ENCODE assay signal across 3 cellular contexts in the genomic region with DNA sequence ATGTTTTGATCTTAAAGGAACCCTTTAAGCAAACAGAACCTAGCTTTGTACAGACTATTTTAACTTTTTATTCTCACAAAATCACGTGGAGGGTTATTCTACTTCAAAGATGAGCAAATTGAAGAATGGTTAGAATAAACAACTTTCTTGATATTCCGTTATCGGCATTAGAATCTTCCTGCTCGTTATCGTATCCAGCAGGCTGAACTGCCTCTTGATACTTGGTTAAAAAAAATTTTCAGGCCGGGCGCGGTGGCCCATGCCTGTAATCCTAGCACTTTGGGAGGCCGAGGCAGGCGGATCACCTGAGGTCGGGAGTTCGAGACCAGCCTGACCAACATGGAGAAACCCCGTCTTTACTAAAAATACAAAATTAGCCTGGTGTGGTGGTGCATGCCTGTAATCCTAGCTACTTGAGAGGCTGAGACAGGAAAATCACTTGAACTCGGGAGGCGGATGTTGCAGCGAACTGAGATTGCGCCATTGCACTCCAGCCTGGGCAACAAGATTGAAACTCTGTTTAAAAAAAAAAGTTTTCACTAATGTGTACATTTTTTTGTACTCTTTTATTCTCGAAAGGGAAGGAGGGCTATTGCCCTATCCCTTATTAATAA.
TF ChIP-seq lines count a peak whose summit lies in the region.
"Not testable (repeated sequence)": the region's sequence is repeated elsewhere in the genome, so short reads cannot be mapped to it uniquely, and the experiment has no call there.

No MANE protein-coding gene starts in this region.

TF ChIP-seq in A549, 52 proteins besides CTCF, POLR2A, EP300 and RAD21:
- TF ChIP-seq TFCP2L1 (CRISPR knock-in tag; IDR thresholded peaks at IDR 0.05), result peak; percentile 92
- TF ChIP-seq RARB (CRISPR knock-in tag; IDR thresholded peaks at IDR 0.05), result peak; percentile 79
- peak; percentile 41 for TF ChIP-seq CHD2 (IDR thresholded peaks at IDR 0.05; ENCODE audit: low read length, partially characterized antibody)
- peak; percentile 94 for TF ChIP-seq ZSCAN20 (CRISPR knock-in tag; IDR thresholded peaks at IDR 0.05)
- peak; percentile 97 for TF ChIP-seq FOSB (CRISPR knock-in tag; IDR thresholded peaks at IDR 0.05)
- peak; percentile 92 for TF ChIP-seq POLR2AphosphoS2 (conservative IDR thresholded peaks at IDR 0.05; ENCODE audit: low read length)
- TF ChIP-seq HOXA7 (CRISPR knock-in tag; IDR thresholded peaks at IDR 0.05), result peak; percentile 99
- peak; percentile 69; the same call in 1 of the 2 replicates for TF ChIP-seq EHF (CRISPR knock-in tag; IDR thresholded peaks at IDR 0.05)
- TF ChIP-seq, protein P1, sequence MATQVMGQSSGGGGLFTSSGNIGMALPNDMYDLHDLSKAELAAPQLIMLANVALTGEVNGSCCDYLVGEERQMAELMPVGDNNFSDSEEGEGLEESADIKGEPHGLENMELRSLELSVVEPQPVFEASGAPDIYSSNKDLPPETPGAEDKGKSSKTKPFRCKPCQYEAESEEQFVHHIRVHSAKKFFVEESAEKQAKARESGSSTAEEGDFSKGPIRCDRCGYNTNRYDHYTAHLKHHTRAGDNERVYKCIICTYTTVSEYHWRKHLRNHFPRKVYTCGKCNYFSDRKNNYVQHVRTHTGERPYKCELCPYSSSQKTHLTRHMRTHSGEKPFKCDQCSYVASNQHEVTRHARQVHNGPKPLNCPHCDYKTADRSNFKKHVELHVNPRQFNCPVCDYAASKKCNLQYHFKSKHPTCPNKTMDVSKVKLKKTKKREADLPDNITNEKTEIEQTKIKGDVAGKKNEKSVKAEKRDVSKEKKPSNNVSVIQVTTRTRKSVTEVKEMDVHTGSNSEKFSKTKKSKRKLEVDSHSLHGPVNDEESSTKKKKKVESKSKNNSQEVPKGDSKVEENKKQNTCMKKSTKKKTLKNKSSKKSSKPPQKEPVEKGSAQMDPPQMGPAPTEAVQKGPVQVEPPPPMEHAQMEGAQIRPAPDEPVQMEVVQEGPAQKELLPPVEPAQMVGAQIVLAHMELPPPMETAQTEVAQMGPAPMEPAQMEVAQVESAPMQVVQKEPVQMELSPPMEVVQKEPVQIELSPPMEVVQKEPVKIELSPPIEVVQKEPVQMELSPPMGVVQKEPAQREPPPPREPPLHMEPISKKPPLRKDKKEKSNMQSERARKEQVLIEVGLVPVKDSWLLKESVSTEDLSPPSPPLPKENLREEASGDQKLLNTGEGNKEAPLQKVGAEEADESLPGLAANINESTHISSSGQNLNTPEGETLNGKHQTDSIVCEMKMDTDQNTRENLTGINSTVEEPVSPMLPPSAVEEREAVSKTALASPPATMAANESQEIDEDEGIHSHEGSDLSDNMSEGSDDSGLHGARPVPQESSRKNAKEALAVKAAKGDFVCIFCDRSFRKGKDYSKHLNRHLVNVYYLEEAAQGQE (IDR thresholded peaks at IDR 0.05), result peak; percentile 56
- peak in 1 of 2 experiments; percentile 32; a peak in 2 of 4 replicates for TF ChIP-seq CEBPB (IDR thresholded peaks at IDR 0.05)
- TF ChIP-seq, protein P2, sequence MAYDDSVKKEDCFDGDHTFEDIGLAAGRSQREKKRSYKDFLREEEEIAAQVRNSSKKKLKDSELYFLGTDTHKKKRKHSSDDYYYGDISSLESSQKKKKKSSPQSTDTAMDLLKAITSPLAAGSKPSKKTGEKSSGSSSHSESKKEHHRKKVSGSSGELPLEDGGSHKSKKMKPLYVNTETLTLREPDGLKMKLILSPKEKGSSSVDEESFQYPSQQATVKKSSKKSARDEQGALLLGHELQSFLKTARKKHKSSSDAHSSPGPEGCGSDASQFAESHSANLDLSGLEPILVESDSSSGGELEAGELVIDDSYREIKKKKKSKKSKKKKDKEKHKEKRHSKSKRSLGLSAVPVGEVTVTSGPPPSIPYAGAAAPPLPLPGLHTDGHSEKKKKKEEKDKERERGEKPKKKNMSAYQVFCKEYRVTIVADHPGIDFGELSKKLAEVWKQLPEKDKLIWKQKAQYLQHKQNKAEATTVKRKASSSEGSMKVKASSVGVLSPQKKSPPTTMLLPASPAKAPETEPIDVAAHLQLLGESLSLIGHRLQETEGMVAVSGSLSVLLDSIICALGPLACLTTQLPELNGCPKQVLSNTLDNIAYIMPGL (CRISPR knock-in tag; IDR thresholded peaks at IDR 0.05; ENCODE audit: borderline replicate concordance), result peak; percentile 68
- TF ChIP-seq HOXB5 (CRISPR knock-in tag; IDR thresholded peaks at IDR 0.05), result peak; percentile 64
- peak; percentile 98 for TF ChIP-seq TP53 (CRISPR knock-in tag; IDR thresholded peaks at IDR 0.05)
- TF ChIP-seq, protein P3, sequence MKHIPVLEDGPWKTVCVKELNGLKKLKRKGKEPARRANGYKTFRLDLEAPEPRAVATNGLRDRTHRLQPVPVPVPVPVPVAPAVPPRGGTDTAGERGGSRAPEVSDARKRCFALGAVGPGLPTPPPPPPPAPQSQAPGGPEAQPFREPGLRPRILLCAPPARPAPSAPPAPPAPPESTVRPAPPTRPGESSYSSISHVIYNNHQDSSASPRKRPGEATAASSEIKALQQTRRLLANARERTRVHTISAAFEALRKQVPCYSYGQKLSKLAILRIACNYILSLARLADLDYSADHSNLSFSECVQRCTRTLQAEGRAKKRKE (CRISPR knock-in tag; IDR thresholded peaks at IDR 0.05; ENCODE audit: low read depth), result 0 out of 2 replicates have a peak, but pooled peaks have one; percentile 33

TF ChIP-seq in HCT116, 20 proteins besides CTCF, POLR2A, EP300 and RAD21:
- TF ChIP-seq POLR2AphosphoS5 (IDR thresholded peaks at IDR 0.05; ENCODE audit: low read depth, low read length), result peak; percentile 7; the same call in 1 of the 2 replicates

TF ChIP-seq in K562, 482 proteins besides CTCF, POLR2A, EP300 and RAD21:
- TF ChIP-seq SIN3A (IDR thresholded peaks at IDR 0.05; ENCODE audit: borderline replicate concordance in 2 of 2, control insufficient read depth in 1 of 2, low read depth in 2 of 2, low read length in 2 of 2) (peak in 1 of 2 experiments; percentile 46; a peak in 1 of 4 replicates), ADNP (tag; IDR thresholded peaks at IDR 0.05) (peak; percentile 61; the same call in 1 of the 2 replicates), ZFX (CRISPR knock-in tag; IDR thresholded peaks at IDR 0.05) (0 out of 2 replicates have a peak, but pooled peaks have one; percentile 12), PML (IDR thresholded peaks at IDR 0.05; ENCODE audit: low read length) (0 out of 2 replicates have a peak, but pooled peaks have one; percentile 3), POLR2AphosphoS5 (IDR thresholded peaks at IDR 0.05; ENCODE audit: control insufficient read depth, insufficient read depth, low read depth, low read length) (peak; percentile 29; the same call in 1 of the 2 replicates), CEBPB (tag; IDR thresholded peaks at IDR 0.05) (peak; percentile 55; the same call in 1 of the 2 replicates), CEBPG (tag; conservative IDR thresholded peaks at IDR 0.05 in 1 of 2, IDR thresholded peaks at IDR 0.05 in 1 of 2) (peak in 1 of 2 experiments; percentile 39; a peak in 1 of 4 replicates)
- TF ChIP-seq, protein P4, sequence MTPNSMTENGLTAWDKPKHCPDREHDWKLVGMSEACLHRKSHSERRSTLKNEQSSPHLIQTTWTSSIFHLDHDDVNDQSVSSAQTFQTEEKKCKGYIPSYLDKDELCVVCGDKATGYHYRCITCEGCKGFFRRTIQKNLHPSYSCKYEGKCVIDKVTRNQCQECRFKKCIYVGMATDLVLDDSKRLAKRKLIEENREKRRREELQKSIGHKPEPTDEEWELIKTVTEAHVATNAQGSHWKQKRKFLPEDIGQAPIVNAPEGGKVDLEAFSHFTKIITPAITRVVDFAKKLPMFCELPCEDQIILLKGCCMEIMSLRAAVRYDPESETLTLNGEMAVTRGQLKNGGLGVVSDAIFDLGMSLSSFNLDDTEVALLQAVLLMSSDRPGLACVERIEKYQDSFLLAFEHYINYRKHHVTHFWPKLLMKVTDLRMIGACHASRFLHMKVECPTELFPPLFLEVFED (CRISPR knock-in tag; conservative IDR thresholded peaks at IDR 0.05), result 0 out of 2 replicates have a peak, but pooled peaks have one; percentile 46
- not testable (repeated sequence) for TF ChIP-seq CEBPG (CRISPR knock-in tag; IDR thresholded peaks at IDR 0.05)
